21 cellular contexts compared by ENCODE assay signal in genomic region chr22:19005905-19006304, GRCh38.
"Had no signal": no experiment of that assay in that cellular context is flagged by ENCODE, and none has a peak within 500 bp of the region (broad histone marks: within the 10 kb centered on the region; RNA-seq: fewer than 3 reads in every experiment).

No MANE protein-coding gene starts in this region.

- DNase-seq: activated CD4-positive, alpha-beta memory T cell treated with anti-CD3 and anti-CD28 coated beads, Interleukin-2, amount 10 ng/mL, durations not matched to agents 7 days and 5 days; activated CD4-positive, alpha-beta T cell treated with anti-CD3 and anti-CD28 coated beads for 1 hour; activated CD4-positive, alpha-beta T cell treated with anti-CD3 and anti-CD28 coated beads for 4 hours; activated CD4-positive, alpha-beta T cell treated with anti-CD3 and anti-CD28 coated beads, Interleukin-2, amount 10 ng/mL, durations not matched to agents 7 days and 5 days; activated CD4-positive, alpha-beta T cell treated with anti-CD3 and anti-CD28 coated beads, Interleukin-2, amount 50 U/mL, for 4 hours; activated CD4-positive, CD25-positive, alpha-beta regulatory T cell; activated CD8-positive, alpha-beta memory T cell treated with anti-CD3 and anti-CD28 coated beads, Interleukin-2, amount 50 U/mL, for 48 hours; activated gamma-delta T cell; activated naive CD4-positive, alpha-beta T cell; activated naive CD4-positive, alpha-beta T cell treated with anti-CD3 and anti-CD28 coated beads, Interleukin-2, amount 10 ng/mL, durations not matched to agents 7 days and 5 days; activated naive CD8-positive, alpha-beta T cell treated with anti-CD3 and anti-CD28 coated beads, Interleukin-2, amount 10 ng/mL, durations not matched to agents 7 days and 5 days; activated T-cell treated with anti-CD3 and anti-CD28 coated beads for 4 hours; activated T-cell treated with anti-CD3 and anti-CD28 coated beads, Interleukin-2, amount 50 U/mL, for 24 hours; activated T-cell treated with anti-CD3 and anti-CD28 coated beads, Interleukin-2, amount 50 U/mL, for 72 hours; central memory CD4-positive, alpha-beta T cell; cerebellar nuclear complex; effector memory CD4-positive, alpha-beta T cell; endodermal cell; foreskin fibroblast; T-helper 2 cell had no signal

- FAIRE-seq: frontal cortex had no signal
